1 cellular context compared by ENCODE assay signal in genomic region chr11:123742334-123742733, GRCh38.
TF ChIP-seq lines count a peak whose summit lies in the region.

No MANE protein-coding gene starts in this region.

TF ChIP-seq in H1, 55 proteins besides CTCF, POLR2A, EP300 and RAD21:
- peak; percentile 44 for TF ChIP-seq E2F6 (IDR thresholded peaks at IDR 0.05)
- TF ChIP-seq TAF1 (IDR thresholded peaks at IDR 0.05; ENCODE audit: low read depth, low read length), result no peak
- peak; percentile 67 for TF ChIP-seq NANOG (IDR thresholded peaks at IDR 0.05; ENCODE audit: insufficient read depth, low read depth, low read length, poor library complexity, severe bottlenecking)
- no peak for TF ChIP-seq RFX5 (IDR thresholded peaks at IDR 0.05; ENCODE audit: borderline replicate concordance, low read depth, low read length)
- TF ChIP-seq KDM4A (IDR thresholded peaks at IDR 0.05; ENCODE audit: low read depth, low read length, severe bottlenecking), result no peak
- no peak for TF ChIP-seq POU5F1 (IDR thresholded peaks at IDR 0.05; ENCODE audit: low read depth, low read length)
- TF ChIP-seq TBP (IDR thresholded peaks at IDR 0.05; ENCODE audit: low read depth, low read length), result no peak
- TF ChIP-seq, protein P1, sequence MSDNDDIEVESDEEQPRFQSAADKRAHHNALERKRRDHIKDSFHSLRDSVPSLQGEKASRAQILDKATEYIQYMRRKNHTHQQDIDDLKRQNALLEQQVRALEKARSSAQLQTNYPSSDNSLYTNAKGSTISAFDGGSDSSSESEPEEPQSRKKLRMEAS (IDR thresholded peaks at IDR 0.05), result peak; percentile 82
- TF ChIP-seq CHD1 (IDR thresholded peaks at IDR 0.05; ENCODE audit: low read depth, low read length), result no peak
- no peak for TF ChIP-seq BCL11A (IDR thresholded peaks at IDR 0.05; ENCODE audit: low read depth in 2 of 2, low read length in 2 of 2)
